Comparison of ENCODE assay signal across 12 cellular contexts in genomic region chr19:3509566-3509989, GRCh38. TPM values are rescaled to one million over a fixed set of nuclear protein-coding genes. Genes with fewer than 3 reads are reported as not detected.
DNase-seq lines count a peak whose midpoint lies in the region; ATAC-seq, FAIRE-seq and TF ChIP-seq lines count a peak whose summit lies in the region.
"Had no signal": no experiment of that assay in that cellular context is flagged by ENCODE, and none has a peak within 500 bp of the region (broad histone marks: within the 10 kb centered on the region; RNA-seq: fewer than 3 reads in every experiment).

No MANE protein-coding gene starts in this region.

- H3K4me3 ChIP-seq in endothelial cell of umbilical vein (replicated peaks in 1 of 3; ENCODE audit: insufficient read depth in 1 of 3, low read depth in 1 of 3, low read length in 3 of 3): no peak overlapping the region
- H3K4me3 ChIP-seq: SK-N-MC had no signal

- peak overlapping the region; percentile 30 for H3K4me3 Mint-ChIP-seq in T-helper 1 cell treated with Interleukin-12 subunit alpha and Interleukin-12 subunit beta and Interleukin-4 antibody, amounts not matched to agents 30 μg/mL and 1 μg/mL, for 36 hours
- H3K4me3 Mint-ChIP-seq in WTC11: no peak overlapping the region

- no peaks in the 10 kb centered on the region for H3K27me3 ChIP-seq in endothelial cell of umbilical vein (ENCODE audit: control insufficient read depth in 2 of 2, insufficient read depth in 2 of 2, low read length in 2 of 2)

- CTCF ChIA-PET in WTC11 (lab: Charles Lee) (interaction anchor here (1.2 kb wide), 1 partner anchor 17 kb away, joined by 4 read pairs; no protein-coding TSS in a partner anchor), endothelial cell of umbilical vein (lab: Charles Lee) (no interaction called here)

- intact Hi-C loops in endothelial cell of umbilical vein (cut with micrococcal nuclease): no loop called here

- peak overlapping the region; percentile 51 for H3K27ac ChIP-seq in endothelial cell of umbilical vein (ENCODE audit: insufficient read depth, low read depth, low read length)
- H3K27ac ChIP-seq: 22Rv1, SK-N-MC had no signal

- in situ Hi-C loops in G401 (cut with HindIII; ENCODE audit: low sequenced_read_pairs): no loop called here

- no peaks in the 10 kb centered on the region for H3K9me3 Mint-ChIP-seq in T-helper 1 cell treated with Interleukin-12 subunit alpha and Interleukin-12 subunit beta and Interleukin-4 antibody, amounts not matched to agents 30 μg/mL and 1 μg/mL, for 36 hours
- no peaks in the 10 kb centered on the region for H3K9me3 Mint-ChIP-seq in WTC11

- H2AFZ ChIP-seq in endothelial cell of umbilical vein (ENCODE audit: low read depth, low read length): no peak overlapping the region

- peaks cover 84% of the 10 kb centered on the region for H3K79me2 ChIP-seq in endothelial cell of umbilical vein (ENCODE audit: control insufficient read depth, insufficient read depth, low read length)

- DNase-seq in T-helper 1 cell: no peak
- DNase-seq in WTC11 (ENCODE audit: low spot score): no peak
- no peak for DNase-seq in endothelial cell of umbilical vein (ENCODE audit: low read depth, low spot score)
- DNase-seq in stimulated activated CD4-positive, alpha-beta T cell treated with anti-CD3 and anti-CD28 coated beads, Interleukin-1b, Interleukin-23, amount 100 ng/mL, for 48 hours: peak; percentile 63
- no peak for DNase-seq in COLO829 (ENCODE audit: low spot score)
- DNase-seq in G401 (ENCODE audit: low spot score): no peak
- no peak for DNase-seq in DMS 273 (lab: John Stamatoyannopoulos, UW; ENCODE audit: unreplicated experiment)
- DNase-seq: left cardiac atrium, NCI-H1105 had no signal

- no TSS peak for BruUV-seq in endothelial cell of umbilical vein (replicated peaks; lab: Mats Ljungman, UMichigan)

- peaks cover 0 to 10% of the 10 kb centered on the region in 2 experiments for H3K36me3 ChIP-seq in endothelial cell of umbilical vein (ENCODE audit: control insufficient read depth in 2 of 2, extremely low read depth in 1 of 2, insufficient read depth in 2 of 2, low read length in 2 of 2)

- H3K9me3 ChIP-seq in endothelial cell of umbilical vein (replicated peaks; ENCODE audit: control insufficient read depth, insufficient read depth, low read length): no peaks in the 10 kb centered on the region

- peak overlapping the region; percentile 58 for H3K27ac Mint-ChIP-seq in T-helper 1 cell treated with Interleukin-12 subunit alpha and Interleukin-12 subunit beta and Interleukin-4 antibody, amounts not matched to agents 30 μg/mL and 1 μg/mL, for 36 hours
- peak overlapping the region; percentile 83 for H3K27ac Mint-ChIP-seq in WTC11

- H3K9ac ChIP-seq in endothelial cell of umbilical vein (replicated peaks; ENCODE audit: extremely low read depth, insufficient read depth, low read length): no peak overlapping the region

- ATAC-seq in WTC11: no peak
- ATAC-seq: left cardiac atrium had no signal

- no peak for TF ChIP-seq POLR2A in endothelial cell of umbilical vein (IDR thresholded peaks at IDR 0.05; ENCODE audit: low read depth, low read length)

- peak; percentile 85 for FAIRE-seq in endothelial cell of umbilical vein (lab: Jason Lieb, UNC)

- H3K4me1 Mint-ChIP-seq in T-helper 1 cell treated with Interleukin-12 subunit alpha and Interleukin-12 subunit beta and Interleukin-4 antibody, amounts not matched to agents 30 μg/mL and 1 μg/mL, for 36 hours (ENCODE audit: low read depth): peaks cover 30% of the 10 kb centered on the region
- H3K4me1 Mint-ChIP-seq in WTC11: peaks cover 20% of the 10 kb centered on the region

- H3K36me3 Mint-ChIP-seq in T-helper 1 cell treated with Interleukin-12 subunit alpha and Interleukin-12 subunit beta and Interleukin-4 antibody, amounts not matched to agents 30 μg/mL and 1 μg/mL, for 36 hours (ENCODE audit: low read depth): peaks cover 15% of the 10 kb centered on the region
- H3K36me3 Mint-ChIP-seq in WTC11: peaks cover 12% of the 10 kb centered on the region; the same call in 1 of the 2 replicates

- H3K4me2 ChIP-seq in endothelial cell of umbilical vein (ENCODE audit: insufficient read depth, low read length): no peak overlapping the region

- POLR2A ChIA-PET in WTC11 (lab: Charles Lee): no interaction called here
- POLR2A ChIA-PET in endothelial cell of umbilical vein (lab: Charles Lee): no interaction called here

- TF ChIP-seq CTCF in WTC11 (IDR thresholded peaks at IDR 0.05) (no peak), endothelial cell of umbilical vein (IDR thresholded peaks at IDR 0.05; ENCODE audit: extremely low read depth in 1 of 2, insufficient read depth in 1 of 2, low read depth in 1 of 2, low read length in 2 of 2) (no peak)

- H3K4me1 ChIP-seq in endothelial cell of umbilical vein (ENCODE audit: control insufficient read depth, extremely low read depth, insufficient read depth, low read length): peaks cover 10% of the 10 kb centered on the region

- H3K27me3 Mint-ChIP-seq in T-helper 1 cell treated with Interleukin-12 subunit alpha and Interleukin-12 subunit beta and Interleukin-4 antibody, amounts not matched to agents 30 μg/mL and 1 μg/mL, for 36 hours (ENCODE audit: low read depth): no peaks in the 10 kb centered on the region
- no peaks in the 10 kb centered on the region; the same call in 1 of the 2 replicates for H3K27me3 Mint-ChIP-seq in WTC11 (ENCODE audit: low read depth)

- dilution Hi-C loops in endothelial cell of umbilical vein (cut with MboI; ENCODE audit: extremely low pct_ligation_motif_present, low sequenced_read_pairs): no loop called here

- no peaks in the 10 kb centered on the region for H4K20me1 ChIP-seq in endothelial cell of umbilical vein (replicated peaks; ENCODE audit: control insufficient read depth, extremely low read depth, insufficient read depth, low read length)

- no peaks in the 10 kb centered on the region for H3K9me1 ChIP-seq in endothelial cell of umbilical vein (replicated peaks; ENCODE audit: control insufficient read depth, extremely low read depth, insufficient read depth, low read length)

RNA-seq across cellular contexts. Expression of gene FZR1, which starts 3.5 kb away (rescaled TPM):
- 43.6 to 60.8 TPM (median 44.4 TPM) in 3 replicates for total RNA-seq in WTC11 (2021)
- 60.4 and 60.5 TPM in 2 replicates for total RNA-seq in endothelial cell of umbilical vein
- polyA plus RNA-seq in endothelial cell of umbilical vein: 35.9 and 45.0 TPM in 2 replicates
- 29.1 and 36.7 TPM in 2 replicates for polyA plus RNA-seq in endothelial cell of umbilical vein (2011; cell fraction: cytosol; rRNA removed)
- polyA plus RNA-seq in endothelial cell of umbilical vein (2011; cell fraction: nucleus; rRNA removed): 99.4 and 104 TPM in 2 replicates
- 48.6 and 54.3 TPM in 2 replicates for polyA plus RNA-seq in endothelial cell of umbilical vein (2012)
- 22.6 and 36.2 TPM in 2 replicates for polyA minus RNA-seq in endothelial cell of umbilical vein
- polyA minus RNA-seq in endothelial cell of umbilical vein (2011; cell fraction: cytosol; rRNA and poly(A)+ RNA removed): 12.0 TPM
- polyA minus RNA-seq in endothelial cell of umbilical vein (2011; cell fraction: nucleus; rRNA and poly(A)+ RNA removed): 28.3 and 47.8 TPM in 2 replicates
- 76.0 and 81.3 TPM in 2 replicates for total RNA-seq in G401 (2014; rRNA removed; shearing (Covaris generic))

RNA-seq across cellular contexts. Expression of gene DOHH, which starts 9.1 kb away (rescaled TPM):
- total RNA-seq in WTC11 (2021) (16.9 to 22.2 TPM (median 18.3 TPM) in 3 replicates), endothelial cell of umbilical vein (14.8 and 15.2 TPM in 2 replicates)
- polyA plus RNA-seq in endothelial cell of umbilical vein: 8.0 and 8.7 TPM in 2 replicates
- polyA plus RNA-seq in endothelial cell of umbilical vein (2011; cell fraction: cytosol; rRNA removed): 4.9 and 8.5 TPM in 2 replicates
- 4.1 and 5.8 TPM in 2 replicates for polyA plus RNA-seq in endothelial cell of umbilical vein (2011; cell fraction: nucleus; rRNA removed)
- 11.1 and 12.9 TPM in 2 replicates for polyA plus RNA-seq in endothelial cell of umbilical vein (2012)
- polyA minus RNA-seq in endothelial cell of umbilical vein: 3.8 and 5.0 TPM in 2 replicates
- 17.2 TPM for polyA minus RNA-seq in endothelial cell of umbilical vein (2011; cell fraction: cytosol; rRNA and poly(A)+ RNA removed)
- 2.5 and 3.0 TPM in 2 replicates for polyA minus RNA-seq in endothelial cell of umbilical vein (2011; cell fraction: nucleus; rRNA and poly(A)+ RNA removed)
- total RNA-seq in G401 (2014; rRNA removed; shearing (Covaris generic)): 53.9 and 64.8 TPM in 2 replicates

RNA-seq across cellular contexts. Expression of gene SMIM44, which starts 26.3 kb away (rescaled TPM):
- total RNA-seq in WTC11 (2021): not detected in 3 replicates
- not detected in 2 replicates for total RNA-seq in endothelial cell of umbilical vein
- polyA plus RNA-seq in endothelial cell of umbilical vein: not detected in 2 replicates
- not detected in 2 replicates for polyA plus RNA-seq in endothelial cell of umbilical vein (2011; cell fraction: cytosol; rRNA removed)
- polyA plus RNA-seq in endothelial cell of umbilical vein (2011; cell fraction: nucleus; rRNA removed): not detected in 2 replicates
- not detected in 2 replicates for polyA plus RNA-seq in endothelial cell of umbilical vein (2012)
- polyA minus RNA-seq in endothelial cell of umbilical vein: not detected in 2 replicates
- not detected for polyA minus RNA-seq in endothelial cell of umbilical vein (2011; cell fraction: cytosol; rRNA and poly(A)+ RNA removed)
- not detected in 2 replicates for polyA minus RNA-seq in endothelial cell of umbilical vein (2011; cell fraction: nucleus; rRNA and poly(A)+ RNA removed)
- total RNA-seq in G401 (2014; rRNA removed; shearing (Covaris generic)): not detected in 2 replicates
- total RNA-seq: left cardiac atrium had no signal

RNA-seq across cellular contexts. Expression of gene SMIM24, which starts 29.3 kb away (rescaled TPM):
- total RNA-seq in WTC11 (2021) (2.8 to 9.9 TPM (median 7.4 TPM) in 3 replicates), endothelial cell of umbilical vein (not detected in 2 replicates)
- not detected in 2 replicates for polyA plus RNA-seq in endothelial cell of umbilical vein
- not detected in 2 replicates for polyA plus RNA-seq in endothelial cell of umbilical vein (2011; cell fraction: cytosol; rRNA removed)
- polyA plus RNA-seq in endothelial cell of umbilical vein (2011; cell fraction: nucleus; rRNA removed): 0.21 TPM in 1 of 2 replicates, not detected in the other
- polyA plus RNA-seq in endothelial cell of umbilical vein (2012): not detected in 2 replicates
- polyA minus RNA-seq in endothelial cell of umbilical vein: 1.2 TPM in 1 of 2 replicates, not detected in the other
- polyA minus RNA-seq in endothelial cell of umbilical vein (2011; cell fraction: cytosol; rRNA and poly(A)+ RNA removed): not detected
- polyA minus RNA-seq in endothelial cell of umbilical vein (2011; cell fraction: nucleus; rRNA and poly(A)+ RNA removed): not detected in 2 replicates
- total RNA-seq in G401 (2014; rRNA removed; shearing (Covaris generic)): 0.24 TPM in 1 of 2 replicates, not detected in the other
- total RNA-seq: left cardiac atrium had no signal

RNA-seq across cellular contexts. Expression of gene TEKTIP1, which starts 29.4 kb away (rescaled TPM):
- total RNA-seq in WTC11 (2021) (3.3 to 6.3 TPM (median 4.7 TPM) in 3 replicates), endothelial cell of umbilical vein (0.53 and 0.73 TPM in 2 replicates)
- not detected in 2 replicates for polyA plus RNA-seq in endothelial cell of umbilical vein
- polyA plus RNA-seq in endothelial cell of umbilical vein (2011; cell fraction: cytosol; rRNA removed): not detected in 2 replicates
- not detected in 2 replicates for polyA plus RNA-seq in endothelial cell of umbilical vein (2011; cell fraction: nucleus; rRNA removed)
- 0.83 TPM in 1 of 2 replicates, not detected in the other for polyA plus RNA-seq in endothelial cell of umbilical vein (2012)
- not detected in 2 replicates for polyA minus RNA-seq in endothelial cell of umbilical vein
- not detected for polyA minus RNA-seq in endothelial cell of umbilical vein (2011; cell fraction: cytosol; rRNA and poly(A)+ RNA removed)
- not detected in 2 replicates for polyA minus RNA-seq in endothelial cell of umbilical vein (2011; cell fraction: nucleus; rRNA and poly(A)+ RNA removed)
- total RNA-seq in G401 (2014; rRNA removed; shearing (Covaris generic)): not detected in 2 replicates
